ENCODE assay signal across 1 cellular context in genomic region chr12:6334940-6335450, GRCh38.
TF ChIP-seq lines count a peak whose summit lies in the region.

No MANE protein-coding gene starts in this region.

TF ChIP-seq in HepG2, 621 proteins besides CTCF, POLR2A, EP300 and RAD21 (continued from another document):
- TF ChIP-seq, protein P1, sequence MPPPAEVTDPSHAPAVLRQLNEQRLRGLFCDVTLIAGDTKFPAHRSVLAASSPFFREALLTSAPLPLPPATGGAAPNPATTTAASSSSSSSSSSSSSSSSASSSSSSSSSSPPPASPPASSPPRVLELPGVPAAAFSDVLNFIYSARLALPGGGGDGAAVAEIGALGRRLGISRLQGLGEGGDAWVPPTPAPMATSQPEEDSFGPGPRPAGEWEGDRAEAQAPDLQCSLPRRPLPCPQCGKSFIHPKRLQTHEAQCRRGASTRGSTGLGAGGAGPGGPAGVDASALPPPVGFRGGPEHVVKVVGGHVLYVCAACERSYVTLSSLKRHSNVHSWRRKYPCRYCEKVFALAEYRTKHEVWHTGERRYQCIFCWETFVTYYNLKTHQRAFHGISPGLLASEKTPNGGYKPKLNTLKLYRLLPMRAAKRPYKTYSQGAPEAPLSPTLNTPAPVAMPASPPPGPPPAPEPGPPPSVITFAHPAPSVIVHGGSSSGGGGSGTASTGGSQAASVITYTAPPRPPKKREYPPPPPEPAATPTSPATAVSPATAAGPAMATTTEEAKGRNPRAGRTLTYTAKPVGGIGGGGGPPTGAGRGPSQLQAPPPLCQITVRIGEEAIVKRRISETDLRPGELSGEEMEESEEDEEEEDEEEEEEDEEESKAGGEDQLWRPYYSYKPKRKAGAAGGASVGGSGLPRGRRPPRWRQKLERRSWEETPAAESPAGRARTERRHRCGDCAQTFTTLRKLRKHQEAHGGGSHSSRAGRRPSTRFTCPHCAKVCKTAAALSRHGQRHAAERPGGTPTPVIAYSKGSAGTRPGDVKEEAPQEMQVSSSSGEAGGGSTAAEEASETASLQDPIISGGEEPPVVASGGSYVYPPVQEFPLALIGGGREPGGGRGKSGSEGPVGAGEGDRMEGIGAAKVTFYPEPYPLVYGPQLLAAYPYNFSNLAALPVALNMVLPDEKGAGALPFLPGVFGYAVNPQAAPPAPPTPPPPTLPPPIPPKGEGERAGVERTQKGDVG (CRISPR knock-in tag; IDR thresholded peaks at IDR 0.05; ENCODE audit: borderline replicate concordance): 0 out of 2 replicates have a peak, but pooled peaks have one; percentile 31
- TF ChIP-seq SRY (CRISPR knock-in tag; IDR thresholded peaks at IDR 0.05) (no peak), TGIF2 (CRISPR knock-in tag; IDR thresholded peaks at IDR 0.05) (no peak), JUND (CRISPR knock-in tag; IDR thresholded peaks at IDR 0.05) (no peak), RXRB (CRISPR knock-in tag; IDR thresholded peaks at IDR 0.05; ENCODE audit: borderline replicate concordance) (no peak), ZNF530 (CRISPR knock-in tag; IDR thresholded peaks at IDR 0.05; ENCODE audit: low read depth) (no peak), HDAC2 (CRISPR knock-in tag; IDR thresholded peaks at IDR 0.05) (no peak), TMF1 (CRISPR knock-in tag; IDR thresholded peaks at IDR 0.05; ENCODE audit: low read depth) (no peak), ZBTB42 (CRISPR knock-in tag; IDR thresholded peaks at IDR 0.05) (no peak), AKAP8 (CRISPR knock-in tag; IDR thresholded peaks at IDR 0.05) (peak; percentile 22; the same call in 1 of the 2 replicates), SRSF9 (IDR thresholded peaks at IDR 0.05; ENCODE audit: borderline replicate concordance, insufficient read depth, low read depth, low read length, poor library complexity, severe bottlenecking) (no peak), GTF2F1 (IDR thresholded peaks at IDR 0.05; ENCODE audit: low read length) (no peak), CHCHD3 (CRISPR knock-in tag; IDR thresholded peaks at IDR 0.05) (no peak), ASH2L (IDR thresholded peaks at IDR 0.05; ENCODE audit: insufficient read length, low read depth, low read length) (no peak), EHMT2 (IDR thresholded peaks at IDR 0.05; ENCODE audit: borderline replicate concordance, low read depth, low read length) (no peak), NFIB (CRISPR knock-in tag; IDR thresholded peaks at IDR 0.05; ENCODE audit: borderline replicate concordance) (no peak), LCORL (IDR thresholded peaks at IDR 0.05) (no peak), LCORL (CRISPR knock-in tag; IDR thresholded peaks at IDR 0.05) (no peak), SALL2 (CRISPR knock-in tag; IDR thresholded peaks at IDR 0.05) (no peak), HMG20A (CRISPR knock-in tag; IDR thresholded peaks at IDR 0.05; ENCODE audit: borderline replicate concordance) (no peak), SNAPC2 (CRISPR knock-in tag; IDR thresholded peaks at IDR 0.05) (no peak), NFE2 (CRISPR knock-in tag; IDR thresholded peaks at IDR 0.05) (no peak), KAT7 (CRISPR knock-in tag; IDR thresholded peaks at IDR 0.05; ENCODE audit: borderline replicate concordance) (no peak), ARID2 (CRISPR knock-in tag; IDR thresholded peaks at IDR 0.05; ENCODE audit: borderline replicate concordance) (no peak), ETV5 (CRISPR knock-in tag; IDR thresholded peaks at IDR 0.05; ENCODE audit: borderline replicate concordance) (no peak), ZNF24 (IDR thresholded peaks at IDR 0.05) (no peak), ZSCAN9 (CRISPR knock-in tag; IDR thresholded peaks at IDR 0.05; ENCODE audit: borderline replicate concordance) (no peak), ZNF83 (CRISPR knock-in tag; IDR thresholded peaks at IDR 0.05; ENCODE audit: borderline replicate concordance) (no peak), THRA (CRISPR knock-in tag; IDR thresholded peaks at IDR 0.05; ENCODE audit: borderline replicate concordance) (no peak), ZNF30 (CRISPR knock-in tag; IDR thresholded peaks at IDR 0.05) (no peak), ZNF841 (CRISPR knock-in tag; IDR thresholded peaks at IDR 0.05; ENCODE audit: borderline replicate concordance) (no peak), ZNF468 (CRISPR knock-in tag; IDR thresholded peaks at IDR 0.05) (no peak), DBP (CRISPR knock-in tag; IDR thresholded peaks at IDR 0.05; ENCODE audit: not compliant biosample characterization) (no peak), ZNF225 (CRISPR knock-in tag; IDR thresholded peaks at IDR 0.05) (no peak), MYPOP (CRISPR knock-in tag; IDR thresholded peaks at IDR 0.05) (0 out of 2 replicates have a peak, but pooled peaks have one; percentile 42), ZNF549 (CRISPR knock-in tag; IDR thresholded peaks at IDR 0.05) (no peak), ZNF788 (CRISPR knock-in tag; IDR thresholded peaks at IDR 0.05; ENCODE audit: borderline replicate concordance) (no peak), HNRNPUL1 (IDR thresholded peaks at IDR 0.05; ENCODE audit: low read depth, low read length) (no peak), MBD4 (IDR thresholded peaks at IDR 0.05; ENCODE audit: borderline replicate concordance, low read length) (no peak)
- TF ChIP-seq, protein P2, sequence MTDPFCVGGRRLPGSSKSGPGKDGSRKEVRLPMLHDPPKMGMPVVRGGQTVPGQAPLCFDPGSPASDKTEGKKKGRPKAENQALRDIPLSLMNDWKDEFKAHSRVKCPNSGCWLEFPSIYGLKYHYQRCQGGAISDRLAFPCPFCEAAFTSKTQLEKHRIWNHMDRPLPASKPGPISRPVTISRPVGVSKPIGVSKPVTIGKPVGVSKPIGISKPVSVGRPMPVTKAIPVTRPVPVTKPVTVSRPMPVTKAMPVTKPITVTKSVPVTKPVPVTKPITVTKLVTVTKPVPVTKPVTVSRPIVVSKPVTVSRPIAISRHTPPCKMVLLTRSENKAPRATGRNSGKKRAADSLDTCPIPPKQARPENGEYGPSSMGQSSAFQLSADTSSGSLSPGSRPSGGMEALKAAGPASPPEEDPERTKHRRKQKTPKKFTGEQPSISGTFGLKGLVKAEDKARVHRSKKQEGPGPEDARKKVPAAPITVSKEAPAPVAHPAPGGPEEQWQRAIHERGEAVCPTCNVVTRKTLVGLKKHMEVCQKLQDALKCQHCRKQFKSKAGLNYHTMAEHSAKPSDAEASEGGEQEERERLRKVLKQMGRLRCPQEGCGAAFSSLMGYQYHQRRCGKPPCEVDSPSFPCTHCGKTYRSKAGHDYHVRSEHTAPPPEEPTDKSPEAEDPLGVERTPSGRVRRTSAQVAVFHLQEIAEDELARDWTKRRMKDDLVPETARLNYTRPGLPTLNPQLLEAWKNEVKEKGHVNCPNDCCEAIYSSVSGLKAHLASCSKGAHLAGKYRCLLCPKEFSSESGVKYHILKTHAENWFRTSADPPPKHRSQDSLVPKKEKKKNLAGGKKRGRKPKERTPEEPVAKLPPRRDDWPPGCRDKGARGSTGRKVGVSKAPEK (CRISPR knock-in tag; IDR thresholded peaks at IDR 0.05; ENCODE audit: borderline replicate concordance): no peak
- TF ChIP-seq, protein P3, sequence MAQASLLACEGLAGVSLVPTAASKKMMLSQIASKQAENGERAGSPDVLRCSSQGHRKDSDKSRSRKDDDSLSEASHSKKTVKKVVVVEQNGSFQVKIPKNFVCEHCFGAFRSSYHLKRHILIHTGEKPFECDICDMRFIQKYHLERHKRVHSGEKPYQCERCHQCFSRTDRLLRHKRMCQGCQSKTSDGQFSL (CRISPR knock-in tag; IDR thresholded peaks at IDR 0.05): no peak
- TF ChIP-seq, protein P4, sequence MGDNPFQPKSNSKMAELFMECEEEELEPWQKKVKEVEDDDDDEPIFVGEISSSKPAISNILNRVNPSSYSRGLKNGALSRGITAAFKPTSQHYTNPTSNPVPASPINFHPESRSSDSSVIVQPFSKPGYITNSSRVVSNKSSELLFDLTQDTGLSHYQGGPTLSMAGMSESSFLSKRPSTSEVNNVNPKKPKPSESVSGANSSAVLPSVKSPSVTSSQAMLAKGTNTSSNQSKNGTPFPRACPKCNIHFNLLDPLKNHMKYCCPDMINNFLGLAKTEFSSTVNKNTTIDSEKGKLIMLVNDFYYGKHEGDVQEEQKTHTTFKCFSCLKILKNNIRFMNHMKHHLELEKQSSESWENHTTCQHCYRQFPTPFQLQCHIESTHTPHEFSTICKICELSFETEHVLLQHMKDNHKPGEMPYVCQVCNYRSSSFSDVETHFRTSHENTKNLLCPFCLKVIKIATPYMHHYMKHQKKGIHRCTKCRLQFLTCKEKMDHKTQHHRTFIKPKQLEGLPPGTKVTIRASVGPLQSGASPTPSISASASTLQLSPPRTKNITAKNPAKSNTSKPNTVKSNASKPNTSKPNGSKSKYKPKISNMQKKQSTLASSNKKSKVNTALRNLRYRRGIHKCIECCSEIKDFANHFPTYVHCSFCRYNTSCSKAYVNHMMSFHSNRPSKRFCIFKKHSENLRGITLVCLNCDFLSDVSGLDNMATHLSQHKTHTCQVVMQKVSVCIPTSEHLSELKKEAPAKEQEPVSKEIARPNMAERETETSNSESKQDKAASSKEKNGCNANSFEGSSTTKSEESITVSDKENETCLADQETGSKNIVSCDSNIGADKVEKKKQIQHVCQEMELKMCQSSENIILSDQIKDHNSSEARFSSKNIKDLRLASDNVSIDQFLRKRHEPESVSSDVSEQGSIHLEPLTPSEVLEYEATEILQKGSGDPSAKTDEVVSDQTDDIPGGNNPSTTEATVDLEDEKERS (CRISPR knock-in tag; IDR thresholded peaks at IDR 0.05): no peak
- TF ChIP-seq, protein P5, sequence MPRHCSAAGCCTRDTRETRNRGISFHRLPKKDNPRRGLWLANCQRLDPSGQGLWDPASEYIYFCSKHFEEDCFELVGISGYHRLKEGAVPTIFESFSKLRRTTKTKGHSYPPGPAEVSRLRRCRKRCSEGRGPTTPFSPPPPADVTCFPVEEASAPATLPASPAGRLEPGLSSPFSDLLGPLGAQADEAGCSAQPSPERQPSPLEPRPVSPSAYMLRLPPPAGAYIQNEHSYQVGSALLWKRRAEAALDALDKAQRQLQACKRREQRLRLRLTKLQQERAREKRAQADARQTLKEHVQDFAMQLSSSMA (CRISPR knock-in tag; IDR thresholded peaks at IDR 0.05): no peak
- TF ChIP-seq, protein P6, sequence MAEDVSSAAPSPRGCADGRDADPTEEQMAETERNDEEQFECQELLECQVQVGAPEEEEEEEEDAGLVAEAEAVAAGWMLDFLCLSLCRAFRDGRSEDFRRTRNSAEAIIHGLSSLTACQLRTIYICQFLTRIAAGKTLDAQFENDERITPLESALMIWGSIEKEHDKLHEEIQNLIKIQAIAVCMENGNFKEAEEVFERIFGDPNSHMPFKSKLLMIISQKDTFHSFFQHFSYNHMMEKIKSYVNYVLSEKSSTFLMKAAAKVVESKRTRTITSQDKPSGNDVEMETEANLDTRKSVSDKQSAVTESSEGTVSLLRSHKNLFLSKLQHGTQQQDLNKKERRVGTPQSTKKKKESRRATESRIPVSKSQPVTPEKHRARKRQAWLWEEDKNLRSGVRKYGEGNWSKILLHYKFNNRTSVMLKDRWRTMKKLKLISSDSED (CRISPR knock-in tag; IDR thresholded peaks at IDR 0.05): no peak
- TF ChIP-seq, protein P7, sequence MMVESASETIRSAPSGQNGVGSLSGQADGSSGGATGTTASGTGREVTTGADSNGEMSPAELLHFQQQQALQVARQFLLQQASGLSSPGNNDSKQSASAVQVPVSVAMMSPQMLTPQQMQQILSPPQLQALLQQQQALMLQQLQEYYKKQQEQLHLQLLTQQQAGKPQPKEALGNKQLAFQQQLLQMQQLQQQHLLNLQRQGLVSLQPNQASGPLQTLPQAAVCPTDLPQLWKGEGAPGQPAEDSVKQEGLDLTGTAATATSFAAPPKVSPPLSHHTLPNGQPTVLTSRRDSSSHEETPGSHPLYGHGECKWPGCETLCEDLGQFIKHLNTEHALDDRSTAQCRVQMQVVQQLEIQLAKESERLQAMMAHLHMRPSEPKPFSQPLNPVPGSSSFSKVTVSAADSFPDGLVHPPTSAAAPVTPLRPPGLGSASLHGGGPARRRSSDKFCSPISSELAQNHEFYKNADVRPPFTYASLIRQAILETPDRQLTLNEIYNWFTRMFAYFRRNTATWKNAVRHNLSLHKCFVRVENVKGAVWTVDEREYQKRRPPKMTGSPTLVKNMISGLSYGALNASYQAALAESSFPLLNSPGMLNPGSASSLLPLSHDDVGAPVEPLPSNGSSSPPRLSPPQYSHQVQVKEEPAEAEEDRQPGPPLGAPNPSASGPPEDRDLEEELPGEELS (CRISPR knock-in tag; IDR thresholded peaks at IDR 0.05): peak; percentile 31; the same call in 1 of the 2 replicates
